ENCODE assay signal across 8 cellular contexts in genomic region chr2:219498280-219499057, GRCh38. TPM values are rescaled to one million over a fixed set of nuclear protein-coding genes. Genes with fewer than 3 reads are reported as not detected.
A peak's percentile ranks its signal among the peaks of the same experiment; 100 is the strongest.
DNase-seq lines count a peak whose midpoint lies in the region; ATAC-seq, FAIRE-seq and TF ChIP-seq lines count a peak whose summit lies in the region.

TSS of gene GMPPA (plus strand) at chr2:219498891. CDS start at chr2:219499976, 1,085 bp downstream.

- intact Hi-C loops in activated CD4-positive, alpha-beta memory T cell treated with anti-CD3 and anti-CD28 coated beads for 36 hours (cut with micrococcal nuclease): loop anchor here (1.0 to 5.0 kb wide), 8 partner anchors 11 to 110 kb away; partner anchors contain the start of genes CHPF and STK11IP
- intact Hi-C loops in HepG2 (cut with micrococcal nuclease; ENCODE audit: unreplicated experiment): loop anchor here (5.0 kb wide), 2 partner anchors 99 to 111 kb away; partner anchors contain the start of genes DNPEP and STK11IP

- peaks cover 41% of the 10 kb centered on the region for H3K27me3 Mint-ChIP-seq in activated CD4-positive, alpha-beta memory T cell treated with anti-CD3 and anti-CD28 coated beads for 36 hours

- H3K9me3 Mint-ChIP-seq in activated CD4-positive, alpha-beta memory T cell treated with anti-CD3 and anti-CD28 coated beads for 36 hours: no peaks in the 10 kb centered on the region

- H3K27me3 ChIP-seq in HepG2 (ENCODE audit: control insufficient read depth in 1 of 2, insufficient read depth in 2 of 2, low read length in 2 of 2): peaks cover 6 to 40% of the 10 kb centered on the region in 2 experiments; a peak in 4 of 5 replicates

- peak within 1 kb of the TSS; percentile 79 to 93 (median 89) for H3K4me3 ChIP-seq in HepG2 (replicated peaks in 1 of 3; ENCODE audit: insufficient read depth in 1 of 3, low read depth in 2 of 3, low read length in 3 of 3)

- H4K20me1 ChIP-seq in HepG2 (ENCODE audit: insufficient read depth, low read length): no peaks in the 10 kb centered on the region

- ATAC-seq in GM19438 (IDR thresholded peaks at IDR 0.05; ENCODE audit: low read depth, unreplicated experiment): peak; percentile 90
- ATAC-seq in HG03575 (IDR thresholded peaks at IDR 0.05; ENCODE audit: extremely low read depth, insufficient number of reproducible peaks, low FRiP score, unreplicated experiment): peak; percentile 95
- ATAC-seq in HepG2: peak; percentile 82

- peaks cover 56% of the 10 kb centered on the region for H3K4me1 ChIP-seq in HepG2 (ENCODE audit: insufficient read depth, low read length)

- H3K4me3 Mint-ChIP-seq in activated CD4-positive, alpha-beta memory T cell treated with anti-CD3 and anti-CD28 coated beads for 36 hours: peak within 1 kb of the TSS; percentile 83

- POLR2A ChIA-PET in activated CD4-positive, alpha-beta memory T cell treated with anti-CD3 and anti-CD28 coated beads for 36 hours (lab: Charles Lee): interaction anchor here (0.6 to 1.7 kb wide), 7 partner anchors 16 to 281 kb away, joined by 3 to 6 read pairs (median 4); partner anchors contain the start of genes CHPF, DNPEP, STK11IP and TMEM198
- POLR2A ChIA-PET in HepG2 (lab: Yijun Ruan, JAX): interaction anchor here (0.8 to 4.4 kb wide), 22 partner anchors 10 to 497 kb away, joined by 3 to 94 read pairs (median 7); partner anchors contain the start of genes ASIC4, CHPF, DNAJB2 and DNPEP

- H3K9ac ChIP-seq in HepG2 (ENCODE audit: insufficient read depth, low read depth, low read length): peak within 1 kb of the TSS; percentile 96

- peak within 1 kb of the TSS; percentile 97 for H3K4me2 ChIP-seq in HepG2 (ENCODE audit: low read depth, low read length)

- TF ChIP-seq POLR2A in HepG2 (IDR thresholded peaks at IDR 0.05; ENCODE audit: insufficient read depth in 1 of 2, low read depth in 2 of 2, low read length in 2 of 2): peak in 1 of 2 experiments; percentile 84; a peak in 2 of 4 replicates

- TF ChIP-seq EP300 in HepG2 (IDR thresholded peaks at IDR 0.05; ENCODE audit: low read depth in 2 of 2, low read length in 2 of 2): peak in 1 of 2 experiments; percentile 7; a peak in 2 of 4 replicates
- TF ChIP-seq EP300 in HepG2 (CRISPR knock-in tag; IDR thresholded peaks at IDR 0.05; ENCODE audit: borderline replicate concordance): no peak

- peak; percentile 99 for DNase-seq in CD1c-positive myeloid dendritic cell (ENCODE audit: extremely low spot score)
- DNase-seq in NCI-H82 treated with DMSO at 0.1 percent for 48 hours (lab: John Stamatoyannopoulos, UW; ENCODE audit: unreplicated experiment): peak; percentile 99
- DNase-seq in activated CD4-positive, alpha-beta memory T cell treated with anti-CD3 and anti-CD28 coated beads for 36 hours: peak; percentile 97
- peak; percentile 93 to 98 for DNase-seq in dermis microvascular lymphatic vessel endothelial cell (ENCODE audit: low read depth in 2 of 2)
- peak; percentile 99 for DNase-seq in HepG2 (ENCODE audit: low spot score)
- peak; percentile 89 for DNase-seq in stimulated activated CD4-positive, alpha-beta T cell treated with anti-CD3 and anti-CD28 coated beads, Interleukin-4, amount 100 ng/mL, for 1 hour

- no peak for TF ChIP-seq RAD21 in HepG2 (CRISPR knock-in tag; IDR thresholded peaks at IDR 0.05)

- peak within 1 kb of the TSS; percentile 70 for H3K27ac ChIP-seq in HepG2 (ENCODE audit: extremely low read length, insufficient read depth, low read length)

- peak; percentile 98 for FAIRE-seq in HepG2 (lab: Jason Lieb, UNC)

- peaks cover 0 to 4% of the 10 kb centered on the region in 2 experiments; a peak in 2 of 5 replicates for H3K36me3 ChIP-seq in HepG2 (replicated peaks in 1 of 2; ENCODE audit: control insufficient read depth in 1 of 2, insufficient read depth in 2 of 2, low read length in 2 of 2)

- H3K27ac Mint-ChIP-seq in activated CD4-positive, alpha-beta memory T cell treated with anti-CD3 and anti-CD28 coated beads for 36 hours: peak within 1 kb of the TSS; percentile 72

- no peaks in the 10 kb centered on the region for H3K9me3 ChIP-seq in HepG2 (ENCODE audit: low read length)

- CTCF ChIA-PET in activated CD4-positive, alpha-beta memory T cell treated with anti-CD3 and anti-CD28 coated beads for 36 hours (lab: Charles Lee): interaction anchor here (0.6 to 10.7 kb wide), 12 partner anchors 11 to 622 kb away, joined by 3 to 277 read pairs (median 4); partner anchors contain the start of genes CHPF and TMEM198
- CTCF ChIA-PET in HepG2 (lab: Yijun Ruan, JAX; ENCODE audit: low intra/inter-chr PET ratio, low total read pairs): no interaction called here

- in situ Hi-C loops in HepG2 (cut with HindIII; ENCODE audit: extremely low pct_ligation_motif_present, low pct_unique_long_range_greater_than_20kb): no loop called here

- TF ChIP-seq CTCF in HepG2 (CRISPR knock-in tag; IDR thresholded peaks at IDR 0.05): peak; percentile 36

- peaks cover 38% of the 10 kb centered on the region for H3K4me1 Mint-ChIP-seq in activated CD4-positive, alpha-beta memory T cell treated with anti-CD3 and anti-CD28 coated beads for 36 hours (ENCODE audit: low read depth)

- under 1% methylated on average over 36 of the region's 49 CpGs for WGBS in HepG2 (ENCODE audit: low lambda C conversion rate)

- H3K79me2 ChIP-seq in HepG2 (ENCODE audit: insufficient read depth, low read length): peaks cover 12% of the 10 kb centered on the region

- BruUV-seq in HepG2 (replicated peaks; lab: Mats Ljungman, UMichigan): TSS peak; percentile 91

- H3K36me3 Mint-ChIP-seq in activated CD4-positive, alpha-beta memory T cell treated with anti-CD3 and anti-CD28 coated beads for 36 hours: peaks cover 4% of the 10 kb centered on the region

- no peak within 1 kb of the TSS for H2AFZ ChIP-seq in HepG2 (ENCODE audit: low read length)

TF ChIP-seq in HepG2, 621 proteins besides CTCF, POLR2A, EP300 and RAD21 (continues in another document):
- TF ChIP-seq ZBTB2 (CRISPR knock-in tag; IDR thresholded peaks at IDR 0.05; ENCODE audit: low read depth) (no peak), NCOR1 (IDR thresholded peaks at IDR 0.05; ENCODE audit: borderline replicate concordance, low read length) (peak; percentile 68; the same call in 1 of the 2 replicates), MZF1 (CRISPR knock-in tag; IDR thresholded peaks at IDR 0.05; ENCODE audit: borderline replicate concordance) (peak; percentile 91; the same call in 1 of the 2 replicates), ZNF629 (CRISPR knock-in tag; conservative IDR thresholded peaks at IDR 0.05) (0 out of 2 replicates have a peak, but pooled peaks have one; percentile 5), ZNF136 (CRISPR knock-in tag; IDR thresholded peaks at IDR 0.05; ENCODE audit: low read depth) (peak; percentile 35; the same call in 1 of the 2 replicates), ZFYVE20 (CRISPR knock-in tag; IDR thresholded peaks at IDR 0.05; ENCODE audit: borderline replicate concordance, low read depth) (no peak)

RNA-seq across cellular contexts. Expression of gene GMPPA, which starts in this region (rescaled TPM):
- total RNA-seq in activated CD4-positive, alpha-beta memory T cell treated with anti-CD3 and anti-CD28 coated beads for 36 hours: 10 to 100 TPM; 37.1 to 37.4 TPM
- total RNA-seq in dermis microvascular lymphatic vessel endothelial cell (22.2 and 28.7 TPM in 2 replicates), HepG2 (2016; rRNA removed; fragmentation: Illumina TruSeq; extraction: Trizol) (81.1 and 88.7 TPM in 2 replicates)
- total RNA-seq in HepG2 (2016; cell fraction: cytosol; rRNA removed; fragmentation: Illumina TruSeq; extraction: Trizol; ENCODE audit: low read depth): 41.1 and 50.9 TPM in 2 replicates
- total RNA-seq in HepG2 (2016; cell fraction: insoluble cytoplasmic fraction; rRNA removed; fragmentation: Illumina TruSeq; extraction: Trizol): 81.2 and 82.9 TPM in 2 replicates
- total RNA-seq in HepG2 (2016; cell fraction: membrane; rRNA removed; fragmentation: Illumina TruSeq; extraction: Trizol): 59.8 and 79.0 TPM in 2 replicates
- 39.6 and 46.3 TPM in 2 replicates for total RNA-seq in HepG2 (2016; cell fraction: nucleus; rRNA removed; fragmentation: Illumina TruSeq; extraction: Trizol)
- 106 and 115 TPM in 2 replicates for polyA plus RNA-seq in HepG2 (2011; rRNA removed)
- polyA plus RNA-seq in HepG2 (2011; cell fraction: cytosol; rRNA removed): 98.1 and 128 TPM in 2 replicates
- 123 and 155 TPM in 2 replicates for polyA plus RNA-seq in HepG2 (2011; cell fraction: nucleus; rRNA removed)
- polyA plus RNA-seq in HepG2 (2012): 44.8 and 45.3 TPM in 2 replicates
- polyA plus RNA-seq in HepG2 (2016; cell fraction: cytosol; fragmentation: Illumina TruSeq; extraction: Trizol; ENCODE audit: low read depth): 40.7 and 53.5 TPM in 2 replicates
- 88.1 and 98.3 TPM in 2 replicates for polyA plus RNA-seq in HepG2 (2016; cell fraction: insoluble cytoplasmic fraction; fragmentation: Illumina TruSeq; extraction: Trizol; ENCODE audit: low read depth)
- 54.7 and 71.1 TPM in 2 replicates for polyA plus RNA-seq in HepG2 (2016; cell fraction: membrane; fragmentation: Illumina TruSeq; extraction: Trizol; ENCODE audit: low read depth)
- 87.2 and 90.5 TPM in 2 replicates for polyA plus RNA-seq in HepG2 (2016; cell fraction: nucleus; fragmentation: Illumina TruSeq; extraction: Trizol; ENCODE audit: insufficient read depth, low read depth)
- 98.5 and 174 TPM in 2 replicates for polyA minus RNA-seq in HepG2 (2011; rRNA and poly(A)+ RNA removed; ENCODE audit: low replicate concordance)
- 43.2 and 68.0 TPM in 2 replicates for polyA minus RNA-seq in HepG2 (2011; cell fraction: cytosol; rRNA and poly(A)+ RNA removed)
- 32.6 and 38.2 TPM in 2 replicates for polyA minus RNA-seq in HepG2 (2011; cell fraction: nucleus; rRNA and poly(A)+ RNA removed)

Comparison
In these comparisons a context has a peak if more than half of its experiments do, and no peak if none do; other contexts are left out.
1. Peak in every context shown above with its lines: DNase-seq, ATAC-seq, H3K4me3 ChIP-seq and H3K27ac ChIP-seq.